In genomic region chr4:98260047-98260578, GRCh38 we compare ENCODE assay signal across 8 cellular contexts. TPM values are rescaled to one million over a fixed set of nuclear protein-coding genes. Genes with fewer than 3 reads are reported as not detected.
DNase-seq lines count a peak whose midpoint lies in the region; ATAC-seq and FAIRE-seq lines count a peak whose summit lies in the region.

No MANE protein-coding gene starts in this region.

- no peaks in the 10 kb centered on the region for H3K27me3 ChIP-seq in aorta (ENCODE audit: control insufficient read depth in 1 of 2, insufficient read depth in 2 of 2, low read length in 1 of 2)

- no peaks in the 10 kb centered on the region for H3K9me3 ChIP-seq in aorta (ENCODE audit: control insufficient read depth, low read length)

- H3K27ac ChIP-seq in aorta (ENCODE audit: low read depth in 1 of 2, low read length in 2 of 2): peak overlapping the region; percentile 56 to 77

- DNase-seq in activated CD8-positive, alpha-beta memory T cell treated with anti-CD3 and anti-CD28 coated beads, Interleukin-2, amount 10 ng/mL, durations not matched to agents 7 days and 5 days: no peak
- no peak for DNase-seq in activated CD8-positive, alpha-beta memory T cell treated with anti-CD3 and anti-CD28 coated beads for 24 hours
- peak; percentile 7 for DNase-seq in NCI-H1105 treated with DMSO at 0.1 percent for 48 hours (lab: John Stamatoyannopoulos, UW)
- DNase-seq in frontal cortex (ENCODE audit: low spot score in 2 of 2): peak; percentile 33 to 38
- DNase-seq in nucleus accumbens (lab: John Stamatoyannopoulos, UW): peak in 41 of 56 donors; percentile 2 to 77 (median 65)
- peak; percentile 64 to 81 for DNase-seq in aorta

- FAIRE-seq in frontal cortex (lab: Jason Lieb, UNC): no peak

- CTCF ChIA-PET in activated CD8-positive, alpha-beta memory T cell treated with anti-CD3 and anti-CD28 coated beads, Interleukin-2, amount 10 ng/mL, durations not matched to agents 7 days and 5 days (lab: Charles Lee): interaction anchor here (1.3 to 2.3 kb wide), 2 partner anchors 117 to 735 kb away, joined by 5 to 8 read pairs; partner anchors contain the start of genes METAP1 and STPG2

- peak; percentile 5 for ATAC-seq in activated CD8-positive, alpha-beta memory T cell treated with anti-CD3 and anti-CD28 coated beads, Interleukin-2, amount 10 ng/mL, durations not matched to agents 7 days and 5 days
- ATAC-seq in HG02840 (IDR thresholded peaks at IDR 0.05; ENCODE audit: low FRiP score, unreplicated experiment) (peak; percentile 8), aorta (ENCODE audit: low FRiP score) (peak; percentile 55)
- peak; percentile 20 for ATAC-seq in activated T-helper 17 cell treated with anti-CD3 and anti-CD28 coated beads, Interleukin-2, amount 50 U/mL, for 72 hours (replicated peaks)

- peak overlapping the region; percentile 99 for H3K4me3 Mint-ChIP-seq in activated CD8-positive, alpha-beta memory T cell treated with anti-CD3 and anti-CD28 coated beads, Interleukin-2, amount 10 ng/mL, durations not matched to agents 7 days and 5 days
- peak overlapping the region; percentile 96 for H3K4me3 Mint-ChIP-seq in activated T-helper 17 cell treated with anti-CD3 and anti-CD28 coated beads, Interleukin-2, amount 50 U/mL, for 72 hours

- WGBS in aorta, 2 donors: 1 to 3% methylated on average over 24 of the region's 24 CpGs

- intact Hi-C loops in aorta (cut with DNase I): loop anchor here (5.0 to 10.0 kb wide), 3 partner anchors 115 to 815 kb away; partner anchors contain the start of gene STPG2 (in 2 of the 2)

- peaks cover 14% of the 10 kb centered on the region for H3K36me3 Mint-ChIP-seq in activated CD8-positive, alpha-beta memory T cell treated with anti-CD3 and anti-CD28 coated beads, Interleukin-2, amount 10 ng/mL, durations not matched to agents 7 days and 5 days
- H3K36me3 Mint-ChIP-seq in activated T-helper 17 cell treated with anti-CD3 and anti-CD28 coated beads, Interleukin-2, amount 50 U/mL, for 72 hours (ENCODE audit: low read depth): peaks cover 11% of the 10 kb centered on the region

- H3K27ac Mint-ChIP-seq in activated CD8-positive, alpha-beta memory T cell treated with anti-CD3 and anti-CD28 coated beads, Interleukin-2, amount 10 ng/mL, durations not matched to agents 7 days and 5 days: peak overlapping the region; percentile 97
- peak overlapping the region; percentile 93 for H3K27ac Mint-ChIP-seq in activated T-helper 17 cell treated with anti-CD3 and anti-CD28 coated beads, Interleukin-2, amount 50 U/mL, for 72 hours

- H3K4me3 ChIP-seq in aorta (ENCODE audit: low read length in 2 of 2): peak overlapping the region; percentile 50 to 65

- peaks cover 44% of the 10 kb centered on the region for H3K4me1 Mint-ChIP-seq in activated CD8-positive, alpha-beta memory T cell treated with anti-CD3 and anti-CD28 coated beads, Interleukin-2, amount 10 ng/mL, durations not matched to agents 7 days and 5 days
- H3K4me1 Mint-ChIP-seq in activated T-helper 17 cell treated with anti-CD3 and anti-CD28 coated beads, Interleukin-2, amount 50 U/mL, for 72 hours: peaks cover 24% of the 10 kb centered on the region

- H3K36me3 ChIP-seq in aorta (ENCODE audit: control insufficient read depth in 1 of 2, insufficient read depth in 2 of 2, low read length in 1 of 2): no peaks in the 10 kb centered on the region

- H3K27me3 Mint-ChIP-seq in activated CD8-positive, alpha-beta memory T cell treated with anti-CD3 and anti-CD28 coated beads, Interleukin-2, amount 10 ng/mL, durations not matched to agents 7 days and 5 days: no peaks in the 10 kb centered on the region
- no peaks in the 10 kb centered on the region for H3K27me3 Mint-ChIP-seq in activated T-helper 17 cell treated with anti-CD3 and anti-CD28 coated beads, Interleukin-2, amount 50 U/mL, for 72 hours

- H3K9me3 Mint-ChIP-seq in activated CD8-positive, alpha-beta memory T cell treated with anti-CD3 and anti-CD28 coated beads, Interleukin-2, amount 10 ng/mL, durations not matched to agents 7 days and 5 days (ENCODE audit: low read depth): no peaks in the 10 kb centered on the region
- H3K9me3 Mint-ChIP-seq in activated T-helper 17 cell treated with anti-CD3 and anti-CD28 coated beads, Interleukin-2, amount 50 U/mL, for 72 hours: no peaks in the 10 kb centered on the region

- H3K4me1 ChIP-seq in aorta (ENCODE audit: control insufficient read depth in 1 of 2, insufficient read depth in 2 of 2, low read length in 2 of 2): no peaks in the 10 kb centered on the region

RNA-seq across cellular contexts. Expression of gene RAP1GDS1, which starts 1.1 kb away (rescaled TPM):
- total RNA-seq in activated CD8-positive, alpha-beta memory T cell treated with anti-CD3 and anti-CD28 coated beads, Interleukin-2, amount 10 ng/mL, durations not matched to agents 7 days and 5 days: 10 to 100 TPM; 55.8 to 57.2 TPM
- total RNA-seq in activated T-helper 17 cell treated with anti-CD3 and anti-CD28 coated beads, Interleukin-2, amount 50 U/mL, for 72 hours: 10 to 100 TPM; 29.8 to 66.1 TPM
- total RNA-seq in frontal cortex: 161 TPM
- 10 to 100 TPM; 34.9 to 35.3 TPM for total RNA-seq in aorta
- polyA plus RNA-seq in aorta: 10 to 100 TPM; 13.7 to 17.8 TPM

Comparison
In these comparisons a context has a peak if more than half of its experiments do, and no peak if none do; other contexts are left out.
1. ATAC-seq: peak in every context shown above with its lines; median percentile 55 in aorta; 20 in activated T-helper 17 cell treated with anti-CD3 and anti-CD28 coated beads, Interleukin-2, amount 50 U/mL, for 72 hours; 8 in HG02840; 5 in activated CD8-positive, alpha-beta memory T cell treated with anti-CD3 and anti-CD28 coated beads, Interleukin-2, amount 10 ng/mL, durations not matched to agents 7 days and 5 days.
2. DNase-seq: peak in NCI-H1105 treated with DMSO at 0.1 percent for 48 hours (single experiment), frontal cortex (2 of 2), nucleus accumbens (41 of 56) and aorta (2 of 2); none in activated CD8-positive, alpha-beta memory T cell treated with anti-CD3 and anti-CD28 coated beads, Interleukin-2, amount 10 ng/mL, durations not matched to agents 7 days and 5 days (single experiment) and activated CD8-positive, alpha-beta memory T cell treated with anti-CD3 and anti-CD28 coated beads for 24 hours (single experiment).